ENCODE assay signal across 20 cellular contexts in genomic region chr22:23146842-23147205, GRCh38. TPM values are rescaled to one million over a fixed set of nuclear protein-coding genes. Genes with fewer than 3 reads are reported as not detected.
DNase-seq lines count a peak whose midpoint lies in the region; ATAC-seq, FAIRE-seq and TF ChIP-seq lines count a peak whose summit lies in the region.
"Had no signal": no experiment of that assay in that cellular context is flagged by ENCODE, and none has a peak within 500 bp of the region (broad histone marks: within the 10 kb centered on the region; RNA-seq: fewer than 3 reads in every experiment).

No MANE protein-coding gene starts in this region.

- H3K27me3 Mint-ChIP-seq in activated T-helper 17 cell treated with anti-CD3 and anti-CD28 coated beads, Interleukin-2, amount 50 U/mL, for 72 hours, result no peaks in the 10 kb centered on the region

- TF ChIP-seq POLR2A in H54 (IDR thresholded peaks at IDR 0.05; ENCODE audit: low read depth, low read length), result no peak

- TF ChIP-seq CTCF in dorsolateral prefrontal cortex (IDR thresholded peaks at IDR 0.05 in 54 of 56, conservative IDR thresholded peaks at IDR 0.05 in 2 of 56; ENCODE audit: low read depth in 1 of 56, partially characterized antibody in 56 of 56), result no peak

- peak overlapping the region; percentile 67 for H3K4me3 Mint-ChIP-seq in activated T-helper 17 cell treated with anti-CD3 and anti-CD28 coated beads, Interleukin-2, amount 50 U/mL, for 72 hours
- peak overlapping the region; percentile 69 for H3K4me3 Mint-ChIP-seq in stimulated activated effector memory CD8-positive, alpha-beta T cell treated with anti-CD3 and anti-CD28 coated beads, Interleukin-12 subunit alpha, Interleukin-12 subunit beta, amount 100 ng/mL, for 72 hours
- H3K4me3 Mint-ChIP-seq: activated naive CD4-positive, alpha-beta T cell treated with anti-CD3 and anti-CD28 coated beads for 36 hours had no signal

- peaks cover 5% of the 10 kb centered on the region for H3K4me1 Mint-ChIP-seq in activated T-helper 17 cell treated with anti-CD3 and anti-CD28 coated beads, Interleukin-2, amount 50 U/mL, for 72 hours
- H3K4me1 Mint-ChIP-seq in stimulated activated effector memory CD8-positive, alpha-beta T cell treated with anti-CD3 and anti-CD28 coated beads, Interleukin-12 subunit alpha, Interleukin-12 subunit beta, amount 100 ng/mL, for 72 hours, result peaks cover 43% of the 10 kb centered on the region

- no peak for FAIRE-seq in H54 (lab: Jason Lieb, UNC)

- H3K36me3 Mint-ChIP-seq in activated T-helper 17 cell treated with anti-CD3 and anti-CD28 coated beads, Interleukin-2, amount 50 U/mL, for 72 hours (ENCODE audit: low read depth), result no peaks in the 10 kb centered on the region
- H3K36me3 Mint-ChIP-seq in stimulated activated effector memory CD8-positive, alpha-beta T cell treated with anti-CD3 and anti-CD28 coated beads, Interleukin-12 subunit alpha, Interleukin-12 subunit beta, amount 100 ng/mL, for 72 hours, result peaks cover 9% of the 10 kb centered on the region

- intact Hi-C loops in dorsolateral prefrontal cortex (cut with DNase I), result no loop called here

- DNase-seq in EH (ENCODE audit: low read depth) (peak; percentile 11), kidney tubule cell (ENCODE audit: low spot score) (peak; percentile 12), T-helper 9 cell (no peak), H54 (ENCODE audit: insufficient read length, low spot score) (no peak), dorsolateral prefrontal cortex (no peak), NOMO-1 treated with dmso at 0.1 percent for 144 hours (lab: John Stamatoyannopoulos, UW; ENCODE audit: unreplicated experiment) (no peak)
- no peak for DNase-seq in stimulated activated effector memory CD8-positive, alpha-beta T cell treated with anti-CD3 and anti-CD28 coated beads, Interleukin-12 subunit alpha, Interleukin-12 subunit beta, amount 100 ng/mL, for 72 hours (ENCODE audit: low spot score in 2 of 2)
- DNase-seq: activated naive CD4-positive, alpha-beta T cell treated with anti-CD3 and anti-CD28 coated beads for 36 hours; activated T-cell treated with anti-CD3 and anti-CD28 coated beads for 4 hours; dermis blood vessel endothelial cell; esophagus squamous epithelium; GOT3; NCI-H1105; NCI-H774 had no signal

- peak overlapping the region in 1 of 59 donors; percentile 72 for H3K4me3 ChIP-seq in dorsolateral prefrontal cortex
- H3K4me3 ChIP-seq: esophagus squamous epithelium, lung, SK-N-MC had no signal

- no peak for ATAC-seq in activated T-helper 17 cell treated with anti-CD3 and anti-CD28 coated beads, Interleukin-2, amount 50 U/mL, for 72 hours (replicated peaks)
- ATAC-seq in stimulated activated effector memory CD8-positive, alpha-beta T cell treated with anti-CD3 and anti-CD28 coated beads, Interleukin-12 subunit alpha, Interleukin-12 subunit beta, amount 100 ng/mL, for 72 hours, result no peak
- ATAC-seq: Panc1, sciatic nerve had no signal

- H3K27ac ChIP-seq in dorsolateral prefrontal cortex, result peak overlapping the region in 1 of 59 donors; percentile 62
- H3K27ac ChIP-seq: SK-N-MC had no signal

- peak overlapping the region; percentile 58 for H3K27ac Mint-ChIP-seq in activated T-helper 17 cell treated with anti-CD3 and anti-CD28 coated beads, Interleukin-2, amount 50 U/mL, for 72 hours
- peak overlapping the region; percentile 86 for H3K27ac Mint-ChIP-seq in stimulated activated effector memory CD8-positive, alpha-beta T cell treated with anti-CD3 and anti-CD28 coated beads, Interleukin-12 subunit alpha, Interleukin-12 subunit beta, amount 100 ng/mL, for 72 hours
- H3K27ac Mint-ChIP-seq: activated naive CD4-positive, alpha-beta T cell treated with anti-CD3 and anti-CD28 coated beads for 36 hours had no signal

- no peaks in the 10 kb centered on the region for H3K9me3 Mint-ChIP-seq in activated T-helper 17 cell treated with anti-CD3 and anti-CD28 coated beads, Interleukin-2, amount 50 U/mL, for 72 hours
- H3K9me3 Mint-ChIP-seq in stimulated activated effector memory CD8-positive, alpha-beta T cell treated with anti-CD3 and anti-CD28 coated beads, Interleukin-12 subunit alpha, Interleukin-12 subunit beta, amount 100 ng/mL, for 72 hours, result no peaks in the 10 kb centered on the region
- H3K9me3 Mint-ChIP-seq: activated naive CD4-positive, alpha-beta T cell treated with anti-CD3 and anti-CD28 coated beads for 36 hours had no signal

- H3K27me3 ChIP-seq in dorsolateral prefrontal cortex, result no peaks in the 10 kb centered on the region
- H3K27me3 ChIP-seq: esophagus squamous epithelium, suprapubic skin had no signal

RNA-seq across cellular contexts. Expression of gene RAB36, which starts 1.5 kb away (rescaled TPM):
- total RNA-seq in activated T-helper 17 cell treated with anti-CD3 and anti-CD28 coated beads, Interleukin-2, amount 50 U/mL, for 72 hours, result under 1 TPM; 0.61 to 0.80 TPM
- total RNA-seq in dorsolateral prefrontal cortex, result 10 to 100 TPM in 101 of 120 experiments, 1 to 10 TPM in 19; 7.2 to 20.6 (median 12.3) TPM
- total RNA-seq: activated naive CD4-positive, alpha-beta T cell treated with anti-CD3 and anti-CD28 coated beads for 36 hours had no signal

RNA-seq across cellular contexts. Expression of gene RSPH14, which starts 5.0 kb away (rescaled TPM):
- not detected for total RNA-seq in activated T-helper 17 cell treated with anti-CD3 and anti-CD28 coated beads, Interleukin-2, amount 50 U/mL, for 72 hours
- 10 to 100 TPM in 84 of 120 experiments, 1 to 10 TPM in 36; 3.0 to 22.3 (median 11.9) TPM for total RNA-seq in dorsolateral prefrontal cortex
- total RNA-seq: esophagus squamous epithelium had no signal

RNA-seq across cellular contexts. Expression of gene BCR, which starts 33.5 kb away (rescaled TPM):
- 10 to 100 TPM; 43.3 to 50.3 TPM for total RNA-seq in activated T-helper 17 cell treated with anti-CD3 and anti-CD28 coated beads, Interleukin-2, amount 50 U/mL, for 72 hours
- total RNA-seq in dorsolateral prefrontal cortex, result 100 to 1,000 TPM in 90 of 120 experiments, 10 to 100 TPM in 30; 54.7 to 211 (median 113) TPM

Comparison
In these comparisons a context has a peak if more than half of its experiments do, and no peak if none do; other contexts are left out.
1. DNase-seq: peak in EH (single experiment) and kidney tubule cell (single experiment); none in stimulated activated effector memory CD8-positive, alpha-beta T cell treated with anti-CD3 and anti-CD28 coated beads, Interleukin-12 subunit alpha, Interleukin-12 subunit beta, amount 100 ng/mL, for 72 hours (0 of 2), T-helper 9 cell (single experiment), H54 (single experiment), dorsolateral prefrontal cortex (0 of 10) and NOMO-1 treated with dmso at 0.1 percent for 144 hours (single experiment).
2. RNA of gene RAB36, which starts 1.5 kb away (total RNA-seq): 7.2 to 20.6 TPM in dorsolateral prefrontal cortex; 0.61 to 0.80 TPM in activated T-helper 17 cell treated with anti-CD3 and anti-CD28 coated beads, Interleukin-2, amount 50 U/mL, for 72 hours; every median in the first group is over 4 times any median in the second.